Comparison of ENCODE assay signal across 1 cellular context in genomic region chr14:75310295-75311059, GRCh38.
TF ChIP-seq lines count a peak whose summit lies in the region.

No MANE protein-coding gene starts in this region.

TF ChIP-seq in HEK293, 187 proteins besides CTCF, POLR2A, EP300 and RAD21 (continued from another document):
- TF ChIP-seq ZSCAN18 (tag by site-specific recombination; IDR thresholded peaks at IDR 0.05) (no peak), KLF16 (tag by site-specific recombination; IDR thresholded peaks at IDR 0.05) (no peak), PRDM10 (tag by site-specific recombination; IDR thresholded peaks at IDR 0.05) (0 out of 2 replicates have a peak, but pooled peaks have one; percentile 25), ZBTB8A (tag by site-specific recombination; IDR thresholded peaks at IDR 0.05) (peak; percentile 51; the same call in 1 of the 2 replicates), ZNF639 (tag by site-specific recombination; IDR thresholded peaks at IDR 0.05) (no peak), RBAK (tag by site-specific recombination; IDR thresholded peaks at IDR 0.05) (no peak), ZBTB10 (tag by site-specific recombination; IDR thresholded peaks at IDR 0.05) (no peak), ZNF785 (tag by site-specific recombination; IDR thresholded peaks at IDR 0.05) (no peak), ZNF791 (tag by site-specific recombination; IDR thresholded peaks at IDR 0.05) (no peak), ZNF112 (tag by site-specific recombination; IDR thresholded peaks at IDR 0.05) (no peak), ZNF335 (tag by site-specific recombination; conservative IDR thresholded peaks at IDR 0.05) (peak; percentile 83), ZNF449 (tag by site-specific recombination; IDR thresholded peaks at IDR 0.05) (peak; percentile 99), ZIC2 (tag by site-specific recombination; IDR thresholded peaks at IDR 0.05) (peak; percentile 63), ZBTB21 (tag by site-specific recombination; IDR thresholded peaks at IDR 0.05) (peak; percentile 52; the same call in 1 of the 2 replicates), ZNF610 (tag by site-specific recombination; IDR thresholded peaks at IDR 0.05; ENCODE audit: borderline replicate concordance) (no peak), ZBTB1 (tag by site-specific recombination; IDR thresholded peaks at IDR 0.05) (no peak), ZNF707 (tag by site-specific recombination; IDR thresholded peaks at IDR 0.05) (no peak)
- TF ChIP-seq, protein P1, sequence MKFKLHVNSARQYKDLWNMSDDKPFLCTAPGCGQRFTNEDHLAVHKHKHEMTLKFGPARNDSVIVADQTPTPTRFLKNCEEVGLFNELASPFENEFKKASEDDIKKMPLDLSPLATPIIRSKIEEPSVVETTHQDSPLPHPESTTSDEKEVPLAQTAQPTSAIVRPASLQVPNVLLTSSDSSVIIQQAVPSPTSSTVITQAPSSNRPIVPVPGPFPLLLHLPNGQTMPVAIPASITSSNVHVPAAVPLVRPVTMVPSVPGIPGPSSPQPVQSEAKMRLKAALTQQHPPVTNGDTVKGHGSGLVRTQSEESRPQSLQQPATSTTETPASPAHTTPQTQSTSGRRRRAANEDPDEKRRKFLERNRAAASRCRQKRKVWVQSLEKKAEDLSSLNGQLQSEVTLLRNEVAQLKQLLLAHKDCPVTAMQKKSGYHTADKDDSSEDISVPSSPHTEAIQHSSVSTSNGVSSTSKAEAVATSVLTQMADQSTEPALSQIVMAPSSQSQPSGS (tag by site-specific recombination; IDR thresholded peaks at IDR 0.05; ENCODE audit: low read depth): no peak
- TF ChIP-seq, protein P2, sequence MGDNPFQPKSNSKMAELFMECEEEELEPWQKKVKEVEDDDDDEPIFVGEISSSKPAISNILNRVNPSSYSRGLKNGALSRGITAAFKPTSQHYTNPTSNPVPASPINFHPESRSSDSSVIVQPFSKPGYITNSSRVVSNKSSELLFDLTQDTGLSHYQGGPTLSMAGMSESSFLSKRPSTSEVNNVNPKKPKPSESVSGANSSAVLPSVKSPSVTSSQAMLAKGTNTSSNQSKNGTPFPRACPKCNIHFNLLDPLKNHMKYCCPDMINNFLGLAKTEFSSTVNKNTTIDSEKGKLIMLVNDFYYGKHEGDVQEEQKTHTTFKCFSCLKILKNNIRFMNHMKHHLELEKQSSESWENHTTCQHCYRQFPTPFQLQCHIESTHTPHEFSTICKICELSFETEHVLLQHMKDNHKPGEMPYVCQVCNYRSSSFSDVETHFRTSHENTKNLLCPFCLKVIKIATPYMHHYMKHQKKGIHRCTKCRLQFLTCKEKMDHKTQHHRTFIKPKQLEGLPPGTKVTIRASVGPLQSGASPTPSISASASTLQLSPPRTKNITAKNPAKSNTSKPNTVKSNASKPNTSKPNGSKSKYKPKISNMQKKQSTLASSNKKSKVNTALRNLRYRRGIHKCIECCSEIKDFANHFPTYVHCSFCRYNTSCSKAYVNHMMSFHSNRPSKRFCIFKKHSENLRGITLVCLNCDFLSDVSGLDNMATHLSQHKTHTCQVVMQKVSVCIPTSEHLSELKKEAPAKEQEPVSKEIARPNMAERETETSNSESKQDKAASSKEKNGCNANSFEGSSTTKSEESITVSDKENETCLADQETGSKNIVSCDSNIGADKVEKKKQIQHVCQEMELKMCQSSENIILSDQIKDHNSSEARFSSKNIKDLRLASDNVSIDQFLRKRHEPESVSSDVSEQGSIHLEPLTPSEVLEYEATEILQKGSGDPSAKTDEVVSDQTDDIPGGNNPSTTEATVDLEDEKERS (tag by site-specific recombination; IDR thresholded peaks at IDR 0.05): no peak
- TF ChIP-seq, protein P3, sequence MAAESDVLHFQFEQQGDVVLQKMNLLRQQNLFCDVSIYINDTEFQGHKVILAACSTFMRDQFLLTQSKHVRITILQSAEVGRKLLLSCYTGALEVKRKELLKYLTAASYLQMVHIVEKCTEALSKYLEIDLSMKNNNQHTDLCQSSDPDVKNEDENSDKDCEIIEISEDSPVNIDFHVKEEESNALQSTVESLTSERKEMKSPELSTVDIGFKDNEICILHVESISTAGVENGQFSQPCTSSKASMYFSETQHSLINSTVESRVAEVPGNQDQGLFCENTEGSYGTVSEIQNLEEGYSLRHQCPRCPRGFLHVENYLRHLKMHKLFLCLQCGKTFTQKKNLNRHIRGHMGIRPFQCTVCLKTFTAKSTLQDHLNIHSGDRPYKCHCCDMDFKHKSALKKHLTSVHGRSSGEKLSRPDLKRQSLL (tag by site-specific recombination; IDR thresholded peaks at IDR 0.05): 0 out of 2 replicates have a peak, but pooled peaks have one; percentile 23
- TF ChIP-seq, protein P4, sequence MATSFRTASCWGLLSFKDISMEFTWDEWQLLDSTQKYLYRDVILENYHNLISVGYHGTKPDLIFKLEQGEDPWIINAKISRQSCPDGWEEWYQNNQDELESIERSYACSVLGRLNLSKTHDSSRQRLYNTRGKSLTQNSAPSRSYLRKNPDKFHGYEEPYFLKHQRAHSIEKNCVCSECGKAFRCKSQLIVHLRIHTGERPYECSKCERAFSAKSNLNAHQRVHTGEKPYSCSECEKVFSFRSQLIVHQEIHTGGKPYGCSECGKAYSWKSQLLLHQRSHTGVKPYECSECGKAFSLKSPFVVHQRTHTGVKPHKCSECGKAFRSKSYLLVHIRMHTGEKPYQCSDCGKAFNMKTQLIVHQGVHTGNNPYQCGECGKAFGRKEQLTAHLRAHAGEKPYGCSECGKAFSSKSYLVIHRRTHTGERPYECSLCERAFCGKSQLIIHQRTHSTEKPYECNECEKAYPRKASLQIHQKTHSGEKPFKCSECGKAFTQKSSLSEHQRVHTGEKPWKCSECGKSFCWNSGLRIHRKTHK (tag by site-specific recombination; IDR thresholded peaks at IDR 0.05): no peak
- TF ChIP-seq, protein P5, sequence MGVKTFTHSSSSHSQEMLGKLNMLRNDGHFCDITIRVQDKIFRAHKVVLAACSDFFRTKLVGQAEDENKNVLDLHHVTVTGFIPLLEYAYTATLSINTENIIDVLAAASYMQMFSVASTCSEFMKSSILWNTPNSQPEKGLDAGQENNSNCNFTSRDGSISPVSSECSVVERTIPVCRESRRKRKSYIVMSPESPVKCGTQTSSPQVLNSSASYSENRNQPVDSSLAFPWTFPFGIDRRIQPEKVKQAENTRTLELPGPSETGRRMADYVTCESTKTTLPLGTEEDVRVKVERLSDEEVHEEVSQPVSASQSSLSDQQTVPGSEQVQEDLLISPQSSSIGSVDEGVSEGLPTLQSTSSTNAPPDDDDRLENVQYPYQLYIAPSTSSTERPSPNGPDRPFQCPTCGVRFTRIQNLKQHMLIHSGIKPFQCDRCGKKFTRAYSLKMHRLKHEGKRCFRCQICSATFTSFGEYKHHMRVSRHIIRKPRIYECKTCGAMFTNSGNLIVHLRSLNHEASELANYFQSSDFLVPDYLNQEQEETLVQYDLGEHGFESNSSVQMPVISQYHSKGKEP (tag by site-specific recombination; IDR thresholded peaks at IDR 0.05): no peak
